ENCODE assay signal across 8 cellular contexts in the genomic region with DNA sequence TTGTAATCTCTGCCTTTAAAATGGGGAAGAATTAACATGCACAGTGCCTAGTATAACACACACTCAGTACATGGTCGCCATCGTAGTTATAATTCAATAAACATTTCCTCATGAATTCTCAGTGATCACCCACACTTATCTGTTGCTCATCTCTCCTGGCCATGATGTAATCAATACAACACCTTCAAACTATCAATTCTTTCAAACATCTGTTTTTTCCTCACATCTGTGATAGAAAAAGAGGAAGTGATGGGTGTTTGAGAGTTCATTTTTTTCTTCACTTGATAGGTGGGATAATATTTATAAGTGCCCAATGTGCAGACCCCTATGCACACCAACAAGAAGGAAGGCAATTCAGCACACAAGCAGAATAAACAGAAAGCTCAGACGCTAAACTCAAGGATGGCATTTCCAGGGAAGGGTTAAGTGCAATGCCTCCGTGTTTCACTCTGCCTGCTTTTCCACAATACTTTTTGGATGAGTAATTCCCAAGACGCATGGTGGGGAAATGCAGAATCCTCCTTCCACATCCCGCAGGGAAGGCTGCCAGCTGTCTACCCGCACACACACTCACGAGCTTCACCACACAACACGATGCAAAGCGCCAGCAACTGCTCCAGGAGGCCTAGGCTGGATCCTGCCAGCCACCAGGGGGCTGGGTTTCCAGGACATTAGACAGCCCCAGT.
DNase-seq lines count a peak whose midpoint lies in the region; ATAC-seq and TF ChIP-seq lines count a peak whose summit lies in the region.

No MANE protein-coding gene starts in this region.

- no peaks in the 10 kb centered on the region for H3K36me3 Mint-ChIP-seq in activated T-cell treated with anti-CD3 and anti-CD28 coated beads, Interleukin-2, amount 50 U/mL, for 72 hours (ENCODE audit: insufficient read depth in 2 of 2)

- H3K9ac ChIP-seq in smooth muscle cell (ENCODE audit: low read depth): peak overlapping the region; percentile 18

- H2AFZ ChIP-seq in hepatocyte (no peak overlapping the region), smooth muscle cell (ENCODE audit: low read depth) (no peak overlapping the region)

- no peaks in the 10 kb centered on the region for H3K9me3 Mint-ChIP-seq in activated T-cell treated with anti-CD3 and anti-CD28 coated beads, Interleukin-2, amount 50 U/mL, for 72 hours

- H3K9me3 ChIP-seq in hepatocyte (ENCODE audit: low read depth) (no peaks in the 10 kb centered on the region), smooth muscle cell (replicated peaks; ENCODE audit: low read depth) (no peaks in the 10 kb centered on the region)

- H3K27ac Mint-ChIP-seq in activated T-cell treated with anti-CD3 and anti-CD28 coated beads, Interleukin-2, amount 50 U/mL, for 72 hours: no peak overlapping the region

- WGBS in hepatocyte (ENCODE audit: low lambda C conversion rate, missing lambda C conversion rate): 61% methylated on average over 10 of the region's 10 CpGs
- WGBS in smooth muscle cell (ENCODE audit: low lambda C conversion rate): 18% methylated on average over 10 of the region's 10 CpGs

- H4K20me1 ChIP-seq in hepatocyte (ENCODE audit: insufficient read depth, poor library complexity, severe bottlenecking) (no peaks in the 10 kb centered on the region), smooth muscle cell (ENCODE audit: low read depth) (peaks cover 49% of the 10 kb centered on the region)

- no peaks in the 10 kb centered on the region for H3K27me3 ChIP-seq in hepatocyte
- no peaks in the 10 kb centered on the region for H3K27me3 ChIP-seq in smooth muscle cell (ENCODE audit: low read depth)

- H3K4me3 ChIP-seq in hepatocyte (no peak overlapping the region), smooth muscle cell (no peak overlapping the region)

- peaks cover 10% of the 10 kb centered on the region for H3K4me1 Mint-ChIP-seq in activated T-cell treated with anti-CD3 and anti-CD28 coated beads, Interleukin-2, amount 50 U/mL, for 72 hours (ENCODE audit: low read depth)

- no peak for ATAC-seq in activated T-cell treated with anti-CD3 and anti-CD28 coated beads, Interleukin-2, amount 50 U/mL, for 72 hours (replicated peaks in 1 of 2)
- ATAC-seq in GM21447 (IDR thresholded peaks at IDR 0.05; ENCODE audit: unreplicated experiment): no peak

- CTCF ChIA-PET in HEK293T (lab: Yijun Ruan, JAX): interaction anchor here (0.6 to 1.0 kb wide), 2 partner anchors 255 to 752 kb away, joined by 3 to 4 read pairs; no protein-coding TSS in a partner anchor

- no peak overlapping the region for H3K4me3 Mint-ChIP-seq in activated T-cell treated with anti-CD3 and anti-CD28 coated beads, Interleukin-2, amount 50 U/mL, for 72 hours

- no peaks in the 10 kb centered on the region for H3K27me3 Mint-ChIP-seq in activated T-cell treated with anti-CD3 and anti-CD28 coated beads, Interleukin-2, amount 50 U/mL, for 72 hours (ENCODE audit: low read depth)

- H3K27ac ChIP-seq in hepatocyte (peak overlapping the region; percentile 67), smooth muscle cell (ENCODE audit: low read depth) (peak overlapping the region; percentile 67)

- TF ChIP-seq CTCF in hepatocyte (IDR thresholded peaks at IDR 0.05; ENCODE audit: poor library complexity) (peak; percentile 42), smooth muscle cell (IDR thresholded peaks at IDR 0.05; ENCODE audit: borderline replicate concordance, insufficient read depth, poor library complexity, severe bottlenecking) (peak; percentile 66)

- peaks cover 25% of the 10 kb centered on the region for H3F3A ChIP-seq in smooth muscle cell (ENCODE audit: low read depth)

- POLR2A ChIA-PET in HEK293T (lab: Yijun Ruan, JAX): no interaction called here

- H3K9me2 ChIP-seq in hepatocyte (replicated peaks; ENCODE audit: insufficient read depth): no peaks in the 10 kb centered on the region

- DNase-seq in A172 (ENCODE audit: low spot score) (peak; percentile 95), HEK293T (ENCODE audit: extremely low spot score) (peak; percentile 50), amniotic stem cell (lab: John Stamatoyannopoulos, UW) (peak; percentile 98), hepatocyte (ENCODE audit: low spot score) (peak; percentile 87), smooth muscle cell (lab: John Stamatoyannopoulos, UW; ENCODE audit: unreplicated experiment) (peak; percentile 63)
- no peak for DNase-seq in activated T-cell treated with anti-CD3 and anti-CD28 coated beads, Interleukin-2, amount 50 U/mL, for 1 hour
- DNase-seq in activated T-cell treated with anti-CD3 and anti-CD28 coated beads, Interleukin-2, amount 50 U/mL, for 72 hours: no peak

- H3K79me2 ChIP-seq in hepatocyte: no peaks in the 10 kb centered on the region
- no peaks in the 10 kb centered on the region for H3K79me2 ChIP-seq in smooth muscle cell (ENCODE audit: low read depth)

- peak overlapping the region; percentile 18 for H3K4me2 ChIP-seq in hepatocyte
- H3K4me2 ChIP-seq in smooth muscle cell: peak overlapping the region; percentile 58

- H3K4me1 ChIP-seq in hepatocyte (ENCODE audit: insufficient read depth): peaks cover 14% of the 10 kb centered on the region
- no peaks in the 10 kb centered on the region for H3K4me1 ChIP-seq in smooth muscle cell (ENCODE audit: low read depth)

- no peaks in the 10 kb centered on the region for H3K36me3 ChIP-seq in hepatocyte (replicated peaks; ENCODE audit: insufficient read depth, low read depth)
- H3K36me3 ChIP-seq in smooth muscle cell (ENCODE audit: low read depth): no peaks in the 10 kb centered on the region

TF ChIP-seq in HEK293T, 16 proteins besides CTCF, POLR2A, EP300 and RAD21:
- TF ChIP-seq, protein P1, sequence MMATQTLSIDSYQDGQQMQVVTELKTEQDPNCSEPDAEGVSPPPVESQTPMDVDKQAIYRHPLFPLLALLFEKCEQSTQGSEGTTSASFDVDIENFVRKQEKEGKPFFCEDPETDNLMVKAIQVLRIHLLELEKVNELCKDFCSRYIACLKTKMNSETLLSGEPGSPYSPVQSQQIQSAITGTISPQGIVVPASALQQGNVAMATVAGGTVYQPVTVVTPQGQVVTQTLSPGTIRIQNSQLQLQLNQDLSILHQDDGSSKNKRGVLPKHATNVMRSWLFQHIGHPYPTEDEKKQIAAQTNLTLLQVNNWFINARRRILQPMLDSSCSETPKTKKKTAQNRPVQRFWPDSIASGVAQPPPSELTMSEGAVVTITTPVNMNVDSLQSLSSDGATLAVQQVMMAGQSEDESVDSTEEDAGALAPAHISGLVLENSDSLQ (IDR thresholded peaks at IDR 0.05): no peak; the same call in 1 of the 2 replicates
- TF ChIP-seq TARDBP (IDR thresholded peaks at IDR 0.05): no peak
- TF ChIP-seq ARNT (IDR thresholded peaks at IDR 0.05): no peak
- TF ChIP-seq L3MBTL2 (conservative IDR thresholded peaks at IDR 0.05): no peak
- TF ChIP-seq ELF4 (IDR thresholded peaks at IDR 0.05): no peak
- TF ChIP-seq SP1 (IDR thresholded peaks at IDR 0.05): no peak
- TF ChIP-seq FOXM1 (IDR thresholded peaks at IDR 0.05; ENCODE audit: borderline replicate concordance): no peak
- TF ChIP-seq FOXK2 (IDR thresholded peaks at IDR 0.05): no peak
- no peak for TF ChIP-seq ZNF384 (IDR thresholded peaks at IDR 0.05)
- TF ChIP-seq LEF1 (IDR thresholded peaks at IDR 0.05; ENCODE audit: borderline replicate concordance): no peak
- no peak for TF ChIP-seq HDGF (IDR thresholded peaks at IDR 0.05; ENCODE audit: borderline replicate concordance)

Comparison
In these comparisons a context has a peak if more than half of its experiments do, and no peak if none do; other contexts are left out.
1. DNase-seq: peak in A172 (single experiment), HEK293T (single experiment), amniotic stem cell (single experiment), hepatocyte (single experiment) and smooth muscle cell (single experiment); none in activated T-cell treated with anti-CD3 and anti-CD28 coated beads, Interleukin-2, amount 50 U/mL, for 1 hour (single experiment) and activated T-cell treated with anti-CD3 and anti-CD28 coated beads, Interleukin-2, amount 50 U/mL, for 72 hours (0 of 2).